Comparison of ENCODE assay signal across 8 cellular contexts in genomic region chr7:16421333-16422099, GRCh38. TPM values are rescaled to one million over a fixed set of nuclear protein-coding genes. Genes with fewer than 3 reads are reported as not detected.
DNase-seq lines count a peak whose midpoint lies in the region; ATAC-seq and TF ChIP-seq lines count a peak whose summit lies in the region.

CRPPA (minus strand) TSS chr7:16421538; CDS start chr7:16421322, 216 bp downstream.

- no peaks in the 10 kb centered on the region for H3K27me3 ChIP-seq in esophagus muscularis mucosa
- no peaks in the 10 kb centered on the region for H3K27me3 ChIP-seq in suprapubic skin

- peak; percentile 24 to 91 (median 81) for DNase-seq in NCI-H1417 (lab: John Stamatoyannopoulos, UW)
- DNase-seq in NCI-H1417 treated with DMSO at 0.1 percent for 48 hours (lab: John Stamatoyannopoulos, UW): no peak
- peak; percentile 23 for DNase-seq in NCI-H345 treated with DMSO at 0.1 percent for 48 hours (lab: John Stamatoyannopoulos, UW; ENCODE audit: unreplicated experiment)
- peak; percentile 28 for DNase-seq in activated T-cell treated with anti-CD3 and anti-CD28 coated beads for 48 hours (ENCODE audit: low read depth)
- DNase-seq in esophagus muscularis mucosa (ENCODE audit: extremely low spot score): no peak
- peak; percentile 85 for DNase-seq in myocyte (ENCODE audit: low read depth)
- DNase-seq in suprapubic skin (ENCODE audit: low spot score in 2 of 2): no peak

- H3K4me1 ChIP-seq in esophagus muscularis mucosa (peaks cover 15 to 28% (median 26%) of the 10 kb centered on the region in 4 donors), suprapubic skin (peaks cover 23% of the 10 kb centered on the region)

- TF ChIP-seq POLR2A in esophagus muscularis mucosa (IDR thresholded peaks at IDR 0.05; ENCODE audit: low read depth) (no peak), suprapubic skin (IDR thresholded peaks at IDR 0.05) (no peak)

- H3K9me3 ChIP-seq in esophagus muscularis mucosa (no peaks in the 10 kb centered on the region), suprapubic skin (no peaks in the 10 kb centered on the region)

- ATAC-seq in HG02870 (IDR thresholded peaks at IDR 0.05; ENCODE audit: unreplicated experiment): peak; percentile 32

- TF ChIP-seq EP300 in esophagus muscularis mucosa (IDR thresholded peaks at IDR 0.05): no peak
- TF ChIP-seq EP300 in suprapubic skin (IDR thresholded peaks at IDR 0.05): no peak

- H3K4me3 ChIP-seq in esophagus muscularis mucosa (peak within 1 kb of the TSS; percentile 72 to 76 (median 76)), suprapubic skin (peak within 1 kb of the TSS; percentile 63)

- TF ChIP-seq CTCF in esophagus muscularis mucosa (IDR thresholded peaks at IDR 0.05) (no peak), suprapubic skin (IDR thresholded peaks at IDR 0.05) (no peak)

- H3K27ac ChIP-seq in esophagus muscularis mucosa (replicated peaks in 1 of 4) (peak within 1 kb of the TSS; percentile 94 to 99 (median 97)), suprapubic skin (peak within 1 kb of the TSS; percentile 98)

- intact Hi-C loops in esophagus muscularis mucosa (cut with DNase I): no loop called here

- WGBS in esophagus muscularis mucosa: 6% methylated on average over 14 of the region's 49 CpGs
- 26% methylated on average over 9 of the region's 49 CpGs for WGBS in suprapubic skin

- H3K36me3 ChIP-seq in esophagus muscularis mucosa (no peaks in the 10 kb centered on the region), suprapubic skin (no peaks in the 10 kb centered on the region)

RNA-seq across cellular contexts. Expression of gene CRPPA, which starts in this region (rescaled TPM):
- total RNA-seq in esophagus muscularis mucosa: 1 to 10 TPM; 1.9 to 3.6 (median 3.5) TPM
- 6.1 and 13.1 TPM in 2 replicates for total RNA-seq in myocyte
- polyA plus RNA-seq in myocyte (2012): 2.8 TPM
- 1 to 10 TPM in 3 of 4 donors, under 1 TPM in 1; 0.95 to 2.0 (median 1.6) TPM for total RNA-seq in suprapubic skin

Comparison
In these comparisons a context has a peak if more than half of its experiments do, and no peak if none do; other contexts are left out.
1. DNase-seq: peak in NCI-H1417 (3 of 3), NCI-H345 treated with DMSO at 0.1 percent for 48 hours (single experiment), activated T-cell treated with anti-CD3 and anti-CD28 coated beads for 48 hours (single experiment) and myocyte (single experiment); none in NCI-H1417 treated with DMSO at 0.1 percent for 48 hours (single experiment), esophagus muscularis mucosa (single experiment) and suprapubic skin (0 of 2).